In genomic region chr11:59802639-59803176, GRCh38 we compare ENCODE assay signal across 9 cellular contexts. TPM values are rescaled to one million over a fixed set of nuclear protein-coding genes. Genes with fewer than 3 reads are reported as not detected.
DNase-seq lines count a peak whose midpoint lies in the region; ATAC-seq and TF ChIP-seq lines count a peak whose summit lies in the region.
"Had no signal": no experiment of that assay in that cellular context is flagged by ENCODE, and none has a peak within 500 bp of the region (broad histone marks: within the 10 kb centered on the region; RNA-seq: fewer than 3 reads in every experiment).

No MANE protein-coding gene starts in this region.

- H3K27me3 ChIP-seq in RWPE2 (ENCODE audit: insufficient read depth, poor library complexity, severe bottlenecking): no peaks in the 10 kb centered on the region
- no peaks in the 10 kb centered on the region for H3K27me3 ChIP-seq in liver (ENCODE audit: control insufficient read depth in 4 of 4, insufficient read depth in 4 of 4, low read length in 3 of 4)
- no peaks in the 10 kb centered on the region for H3K27me3 ChIP-seq in thyroid gland

- H3K36me3 ChIP-seq in RWPE2 (ENCODE audit: low read depth) (peaks cover 41% of the 10 kb centered on the region; the same call in 1 of the 2 replicates), liver (ENCODE audit: control insufficient read depth in 4 of 4, insufficient read depth in 3 of 4, low read depth in 1 of 4, low read length in 3 of 4) (peaks cover 8 to 31% (median 17%) of the 10 kb centered on the region in 4 donors), thyroid gland (peaks cover 14% of the 10 kb centered on the region in 2 donors)

- peak; percentile 94 to 97 for TF ChIP-seq RAD21 in liver (IDR thresholded peaks at IDR 0.05)

- TF ChIP-seq CTCF in RWPE2 (IDR thresholded peaks at IDR 0.05; ENCODE audit: poor library complexity, severe bottlenecking) (peak; percentile 83), liver (IDR thresholded peaks at IDR 0.05; ENCODE audit: low read depth, low read length, missing input control) (peak; percentile 84), thyroid gland (IDR thresholded peaks at IDR 0.05) (peak in 5 of 6 experiments; percentile 43 to 83 (median 56))

- no peak overlapping the region for H3K9ac ChIP-seq in liver (ENCODE audit: low read depth in 1 of 2, low read length in 2 of 2)

- WGBS in liver: 50% methylated on average over 4 of the region's 4 CpGs
- WGBS in thyroid gland, 2 donors: 50 to 51% methylated on average over 4 of the region's 4 CpGs

- intact Hi-C loops in thyroid gland (cut with DNase I): loop anchor here (5.0 kb wide), 1 partner anchor 50 kb away; no protein-coding TSS in a partner anchor

- peak; percentile 51; the same call in 1 of the 3 replicates for ATAC-seq in RWPE2 (ENCODE audit: low read depth)
- ATAC-seq in GM18870 (IDR thresholded peaks at IDR 0.05; ENCODE audit: unreplicated experiment): no peak

- H3K9me3 ChIP-seq in RWPE2 (ENCODE audit: severe bottlenecking) (no peaks in the 10 kb centered on the region), liver (ENCODE audit: control insufficient read depth in 4 of 4, low read length in 3 of 4) (no peaks in the 10 kb centered on the region), thyroid gland (no peaks in the 10 kb centered on the region)

- peak in 5 of 6 experiments; percentile 8 to 69 (median 46) for DNase-seq in stimulated activated naive CD4-positive, alpha-beta T cell (lab: John Stamatoyannopoulos, UW)
- DNase-seq in stimulated activated naive CD4-positive, alpha-beta T cell treated with Interleukin-2 at 50 U/mL for 16 hours (lab: John Stamatoyannopoulos, UW): no peak
- DNase-seq in HT1080 (ENCODE audit: low read depth) (peak; percentile 60), RWPE2 (ENCODE audit: low spot score) (no peak), thyroid gland (no peak)
- peak; percentile 62 for DNase-seq in central memory CD4-positive, alpha-beta T cell

- H3K4me3 ChIP-seq in RWPE2 (ENCODE audit: severe bottlenecking) (no peak overlapping the region), liver (ENCODE audit: low read depth in 1 of 3, low read length in 3 of 3) (no peak overlapping the region), thyroid gland (replicated peaks in 1 of 3) (no peak overlapping the region)

- H3K27ac ChIP-seq in RWPE2 (ENCODE audit: poor library complexity, severe bottlenecking) (no peak overlapping the region), liver (ENCODE audit: low read depth in 1 of 2, low read length in 2 of 2) (no peak overlapping the region), thyroid gland (no peak overlapping the region)

- peaks cover 4% of the 10 kb centered on the region for H3K4me1 ChIP-seq in RWPE2 (ENCODE audit: insufficient read depth, poor library complexity, severe bottlenecking)
- peaks cover 0 to 6% (median 0%) of the 10 kb centered on the region in 4 donors for H3K4me1 ChIP-seq in liver (ENCODE audit: control insufficient read depth in 4 of 4, insufficient read depth in 4 of 4, low read length in 3 of 4)
- H3K4me1 ChIP-seq in thyroid gland: no peaks in the 10 kb centered on the region

- TF ChIP-seq POLR2A in thyroid gland (IDR thresholded peaks at IDR 0.05): no peak

TF ChIP-seq in liver, 16 proteins besides CTCF, POLR2A, EP300 and RAD21:
- TF ChIP-seq YY1 (IDR thresholded peaks at IDR 0.05) (peak; percentile 21), HNF4G (IDR thresholded peaks at IDR 0.05) (no peak), MAX (IDR thresholded peaks at IDR 0.05) (peak; percentile 97), HNF4A (conservative IDR thresholded peaks at IDR 0.05) (peak in 1 of 2 donors; percentile 28)

RNA-seq across cellular contexts. Expression of gene MRPL16, which starts 7.9 kb away (rescaled TPM):
- total RNA-seq in HT1080 (2014; rRNA removed; shearing (Covaris generic)): 91.6 and 95.7 TPM in 2 replicates
- polyA plus RNA-seq in HT1080 (2015; cell fraction: cytosol; rRNA removed): 67.3 and 69.3 TPM in 2 replicates
- 51.6 and 55.5 TPM in 2 replicates for polyA plus RNA-seq in HT1080 (2015; cell fraction: nucleus; rRNA removed)
- total RNA-seq in liver (10 to 100 TPM; 24.9 to 33.5 TPM), thyroid gland (10 to 100 TPM; 19.4 to 40.7 (median 25.4) TPM)
- polyA plus RNA-seq in liver: 10 to 100 TPM; 45.7 to 54.9 TPM

RNA-seq across cellular contexts. Expression of gene CBLIF, which starts 42.6 kb away (rescaled TPM):
- total RNA-seq in HT1080 (2014; rRNA removed; shearing (Covaris generic)): not detected in 2 replicates
- polyA plus RNA-seq in HT1080 (2015; cell fraction: cytosol; rRNA removed): not detected in 2 replicates
- not detected in 2 replicates for polyA plus RNA-seq in HT1080 (2015; cell fraction: nucleus; rRNA removed)
- not detected for total RNA-seq in liver
- polyA plus RNA-seq in liver: not detected
- total RNA-seq in thyroid gland: not detected
- total RNA-seq: mononuclear cell had no signal

RNA-seq across cellular contexts. Expression of gene STX3, which starts 47.5 kb away (rescaled TPM):
- total RNA-seq in HT1080 (2014; rRNA removed; shearing (Covaris generic)): 41.6 and 42.6 TPM in 2 replicates
- polyA plus RNA-seq in HT1080 (2015; cell fraction: cytosol; rRNA removed): 19.5 and 21.9 TPM in 2 replicates
- 19.6 and 22.3 TPM in 2 replicates for polyA plus RNA-seq in HT1080 (2015; cell fraction: nucleus; rRNA removed)
- 1 to 10 TPM; 7.0 to 8.5 TPM for total RNA-seq in liver
- polyA plus RNA-seq in liver: 1 to 10 TPM; 3.3 to 4.7 TPM
- 10 to 100 TPM; 36.5 to 46.4 (median 41.6) TPM for total RNA-seq in thyroid gland

Comparison
In these comparisons a context has a peak if more than half of its experiments do, and no peak if none do; other contexts are left out.
1. DNase-seq: peak in stimulated activated naive CD4-positive, alpha-beta T cell (5 of 6), HT1080 (single experiment) and central memory CD4-positive, alpha-beta T cell (single experiment); none in stimulated activated naive CD4-positive, alpha-beta T cell treated with Interleukin-2 at 50 U/mL for 16 hours (single experiment), RWPE2 (single experiment) and thyroid gland (0 of 2).
2. Peak in every context shown above with its lines, with median percentiles within 50 percentile points of each other: CTCF ChIP-seq.